8 cellular contexts compared by ENCODE assay signal in the genomic region with DNA sequence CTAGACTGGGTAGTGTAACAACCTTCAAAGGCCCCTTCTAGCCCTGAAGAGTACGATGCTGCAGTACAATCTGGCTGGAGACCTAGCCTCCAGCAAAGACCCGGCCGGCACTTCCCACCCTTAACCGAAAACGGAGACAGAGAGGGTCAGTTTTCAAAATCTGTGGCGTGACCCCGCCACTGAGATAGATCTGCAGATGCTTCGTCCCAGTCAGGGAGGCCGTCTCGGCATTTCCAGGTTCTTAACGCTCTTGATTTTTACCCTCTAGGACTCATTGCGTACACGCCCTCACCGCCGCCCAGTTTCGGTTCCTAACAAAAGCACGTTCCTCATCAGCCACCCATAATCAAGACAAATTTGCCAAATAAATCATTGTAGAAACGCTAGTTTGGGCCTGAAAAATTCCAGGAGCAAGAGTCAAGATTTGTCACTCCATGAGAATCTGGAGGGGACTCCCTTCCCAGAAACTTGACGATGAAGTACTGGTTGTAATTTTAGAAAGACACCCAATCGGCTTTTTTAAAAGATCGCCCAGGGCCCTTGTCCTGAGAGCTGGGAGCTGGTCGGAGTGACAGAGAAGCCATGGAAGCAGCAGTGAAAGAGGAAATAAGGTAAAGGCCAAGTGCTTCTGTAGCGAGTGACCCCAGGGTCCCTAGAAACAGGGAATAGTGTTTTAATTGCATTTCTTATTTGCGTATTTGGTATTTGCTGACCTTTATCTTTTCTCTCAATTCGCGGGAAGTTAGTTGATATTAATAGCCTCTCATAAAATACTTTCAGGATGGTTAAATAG. TPM values are rescaled to one million over a fixed set of nuclear protein-coding genes. Genes with fewer than 3 reads are reported as not detected.
DNase-seq lines count a peak whose midpoint lies in the region; ATAC-seq and TF ChIP-seq lines count a peak whose summit lies in the region.

No MANE protein-coding gene starts in this region.

- no peaks in the 10 kb centered on the region for H3K27me3 ChIP-seq in liver (ENCODE audit: control insufficient read depth in 4 of 4, insufficient read depth in 4 of 4, low read length in 3 of 4)

- H3K9me3 Mint-ChIP-seq in activated CD4-positive, alpha-beta T cell treated with anti-CD3 and anti-CD28 coated beads, Interleukin-2, amount 10 ng/mL, durations not matched to agents 7 days and 5 days = no peaks in the 10 kb centered on the region
- H3K9me3 Mint-ChIP-seq in dendritic cell treated with granulocyte-macrophage colony-stimulating factor and Interleukin-4, amounts not matched to agents 40 ng/mL and 50 ng/mL, for 4 days = no peaks in the 10 kb centered on the region

- 1% methylated on average over 26 of the region's 26 CpGs for WGBS in liver

- peaks cover 0 to 2% (median 1%) of the 10 kb centered on the region in 4 donors for H3K36me3 ChIP-seq in liver (ENCODE audit: control insufficient read depth in 4 of 4, insufficient read depth in 3 of 4, low read depth in 1 of 4, low read length in 3 of 4)

- peaks cover 18% of the 10 kb centered on the region for H3K36me3 Mint-ChIP-seq in activated CD4-positive, alpha-beta T cell treated with anti-CD3 and anti-CD28 coated beads, Interleukin-2, amount 10 ng/mL, durations not matched to agents 7 days and 5 days (ENCODE audit: low read depth)
- peaks cover 62% of the 10 kb centered on the region for H3K36me3 Mint-ChIP-seq in dendritic cell treated with granulocyte-macrophage colony-stimulating factor and Interleukin-4, amounts not matched to agents 40 ng/mL and 50 ng/mL, for 4 days (ENCODE audit: low read depth)

- no peak for TF ChIP-seq RAD21 in liver (IDR thresholded peaks at IDR 0.05)

- TF ChIP-seq CTCF in GM10266 (IDR thresholded peaks at IDR 0.05; ENCODE audit: control insufficient read depth, insufficient read depth, low read depth, missing control alignments) = no peak
- no peak for TF ChIP-seq CTCF in liver (IDR thresholded peaks at IDR 0.05; ENCODE audit: low read depth, low read length, missing input control)

- CTCF ChIA-PET in activated CD4-positive, alpha-beta T cell treated with anti-CD3 and anti-CD28 coated beads, Interleukin-2, amount 10 ng/mL, durations not matched to agents 7 days and 5 days (lab: Charles Lee) = interaction anchor here (0.6 to 1.8 kb wide), 6 partner anchors 10 to 159 kb away, joined by 3 to 5 read pairs (median 4); no protein-coding TSS in a partner anchor

- peak overlapping the region; percentile 99 for H3K4me3 Mint-ChIP-seq in activated CD4-positive, alpha-beta T cell treated with anti-CD3 and anti-CD28 coated beads, Interleukin-2, amount 10 ng/mL, durations not matched to agents 7 days and 5 days
- H3K4me3 Mint-ChIP-seq in dendritic cell treated with granulocyte-macrophage colony-stimulating factor and Interleukin-4, amounts not matched to agents 40 ng/mL and 50 ng/mL, for 4 days = peak overlapping the region; percentile 95

- peak overlapping the region; percentile 83 to 91 for H3K27ac ChIP-seq in liver (ENCODE audit: low read depth in 1 of 2, low read length in 2 of 2)

- H3K4me3 ChIP-seq in liver (ENCODE audit: low read depth in 1 of 3, low read length in 3 of 3) = peak overlapping the region; percentile 51 to 70 (median 64)

- H3K4me1 Mint-ChIP-seq in activated CD4-positive, alpha-beta T cell treated with anti-CD3 and anti-CD28 coated beads, Interleukin-2, amount 10 ng/mL, durations not matched to agents 7 days and 5 days = peaks cover 41% of the 10 kb centered on the region
- H3K4me1 Mint-ChIP-seq in dendritic cell treated with granulocyte-macrophage colony-stimulating factor and Interleukin-4, amounts not matched to agents 40 ng/mL and 50 ng/mL, for 4 days (ENCODE audit: low read depth) = peaks cover 46% of the 10 kb centered on the region

- peak overlapping the region; percentile 100 for H3K27ac Mint-ChIP-seq in activated CD4-positive, alpha-beta T cell treated with anti-CD3 and anti-CD28 coated beads, Interleukin-2, amount 10 ng/mL, durations not matched to agents 7 days and 5 days
- peak overlapping the region; percentile 96 for H3K27ac Mint-ChIP-seq in dendritic cell treated with granulocyte-macrophage colony-stimulating factor and Interleukin-4, amounts not matched to agents 40 ng/mL and 50 ng/mL, for 4 days

- no peaks in the 10 kb centered on the region for H3K27me3 Mint-ChIP-seq in activated CD4-positive, alpha-beta T cell treated with anti-CD3 and anti-CD28 coated beads, Interleukin-2, amount 10 ng/mL, durations not matched to agents 7 days and 5 days
- H3K27me3 Mint-ChIP-seq in dendritic cell treated with granulocyte-macrophage colony-stimulating factor and Interleukin-4, amounts not matched to agents 40 ng/mL and 50 ng/mL, for 4 days = no peaks in the 10 kb centered on the region

- ATAC-seq in HG02623 (IDR thresholded peaks at IDR 0.05; ENCODE audit: unreplicated experiment) = peak; percentile 30

- peaks cover 0 to 42% (median 33%) of the 10 kb centered on the region in 4 donors for H3K4me1 ChIP-seq in liver (ENCODE audit: control insufficient read depth in 4 of 4, insufficient read depth in 4 of 4, low read length in 3 of 4)

- no peaks in the 10 kb centered on the region for H3K9me3 ChIP-seq in liver (ENCODE audit: control insufficient read depth in 4 of 4, low read length in 3 of 4)

- intact Hi-C loops in dendritic cell treated with granulocyte-macrophage colony-stimulating factor and Interleukin-4, amounts not matched to agents 40 ng/mL and 50 ng/mL, for 4 days (cut with micrococcal nuclease) = loop anchor here (1.0 to 10.0 kb wide), 3 partner anchors 66 to 301 kb away; partner anchors contain the start of genes HAUS2, LRRC57, STARD9 and VPS39

- peak; percentile 31 for DNase-seq in GM10266 (ENCODE audit: extremely low spot score)
- DNase-seq in NCI-H2107 treated with DMSO at 0.1 percent for 48 hours (lab: John Stamatoyannopoulos, UW; ENCODE audit: unreplicated experiment) = peak; percentile 24
- DNase-seq in activated CD4-positive, alpha-beta T cell treated with anti-CD3 and anti-CD28 coated beads, Interleukin-2, amount 10 ng/mL, durations not matched to agents 7 days and 5 days = peak; percentile 76
- DNase-seq in stimulated activated CD4-positive, alpha-beta T cell treated with anti-CD3 and anti-CD28 coated beads, Interleukin-4, amount 100 ng/mL, for 1 hour = peak; percentile 66
- DNase-seq in cortex of kidney (lab: John Stamatoyannopoulos, UW) = no peak

- H3K9ac ChIP-seq in liver (ENCODE audit: low read depth in 1 of 2, low read length in 2 of 2) = peak overlapping the region; percentile 76 to 94

- POLR2A ChIA-PET in activated CD4-positive, alpha-beta T cell treated with anti-CD3 and anti-CD28 coated beads, Interleukin-2, amount 10 ng/mL, durations not matched to agents 7 days and 5 days (lab: Charles Lee) = interaction anchor here (0.6 kb wide), 1 partner anchor 234 kb away, joined by 3 read pairs; no protein-coding TSS in a partner anchor

TF ChIP-seq in liver, 16 proteins besides CTCF, POLR2A, EP300 and RAD21 (continues in another document):
- TF ChIP-seq YY1 (IDR thresholded peaks at IDR 0.05) = peak; percentile 64
- no peak for TF ChIP-seq REST (IDR thresholded peaks at IDR 0.05)
- TF ChIP-seq SP1 (IDR thresholded peaks at IDR 0.05) = no peak
- TF ChIP-seq GABPA (IDR thresholded peaks at IDR 0.05 in 1 of 2, conservative IDR thresholded peaks at IDR 0.05 in 1 of 2) = no peak
- peak; percentile 8 for TF ChIP-seq TAF1 (conservative IDR thresholded peaks at IDR 0.05)
- TF ChIP-seq JUND (IDR thresholded peaks at IDR 0.05) = no peak
- no peak for TF ChIP-seq HNF4A (conservative IDR thresholded peaks at IDR 0.05)
- TF ChIP-seq EGR1 (IDR thresholded peaks at IDR 0.05; ENCODE audit: low read depth in 2 of 2) = no peak
- TF ChIP-seq MAX (IDR thresholded peaks at IDR 0.05) = no peak

RNA-seq across cellular contexts. Expression of gene TMEM87A, which starts 0.9 kb away (rescaled TPM):
- 10 to 100 TPM; 37.7 to 38.0 TPM for total RNA-seq in activated CD4-positive, alpha-beta T cell treated with anti-CD3 and anti-CD28 coated beads, Interleukin-2, amount 10 ng/mL, durations not matched to agents 7 days and 5 days
- 10 to 100 TPM; 26.2 to 27.3 TPM for total RNA-seq in liver
- polyA plus RNA-seq in liver = 10 to 100 TPM in 1 of 2 donors, 1 to 10 TPM in 1; 9.2 to 17.5 TPM

RNA-seq across cellular contexts. Expression of gene GANC, which starts 1.1 kb away (rescaled TPM):
- total RNA-seq in activated CD4-positive, alpha-beta T cell treated with anti-CD3 and anti-CD28 coated beads, Interleukin-2, amount 10 ng/mL, durations not matched to agents 7 days and 5 days = 10 to 100 TPM; 28.3 to 32.1 TPM
- 10 to 100 TPM in 1 of 2 donors, 1 to 10 TPM in 1; 7.0 to 28.9 TPM for total RNA-seq in liver
- 10 to 100 TPM in 1 of 2 donors, 1 to 10 TPM in 1; 4.8 to 14.9 TPM for polyA plus RNA-seq in liver
